Comparison of ENCODE assay signal across 8 cellular contexts in genomic region chr3:105869982-105870381, GRCh38. TPM values are rescaled to one million over a fixed set of nuclear protein-coding genes. Genes with fewer than 3 reads are reported as not detected.
A peak's percentile ranks its signal among the peaks of the same experiment; 100 is the strongest.
DNase-seq lines count a peak whose midpoint lies in the region; ATAC-seq and TF ChIP-seq lines count a peak whose summit lies in the region.

No MANE protein-coding gene starts in this region.

- CTCF ChIA-PET in GM10248 (lab: Yijun Ruan, JAX): interaction anchor here (1.3 to 1.8 kb wide), 2 partner anchors 10 to 12 kb away, joined by 5 to 6 read pairs; no protein-coding TSS in a partner anchor

- H3K27me3 ChIP-seq in right atrium auricular region: no peaks in the 10 kb centered on the region
- H3K27me3 ChIP-seq in body of pancreas: no peaks in the 10 kb centered on the region
- no peaks in the 10 kb centered on the region for H3K27me3 ChIP-seq in aorta (ENCODE audit: control insufficient read depth in 1 of 2, insufficient read depth in 2 of 2, low read length in 1 of 2)

- DNase-seq in right atrium auricular region (ENCODE audit: low spot score): no peak
- no peak for DNase-seq in cardiac septum (ENCODE audit: low spot score)
- DNase-seq in body of pancreas: no peak
- no peak for DNase-seq in mucosa of descending colon
- DNase-seq in aorta: no peak
- DNase-seq in AG20443 (ENCODE audit: low spot score): no peak
- DNase-seq in erythroblast (lab: John Stamatoyannopoulos, UW): no peak
- no peak for DNase-seq in GM10248 (ENCODE audit: extremely low spot score)

- intact Hi-C loops in cardiac septum (cut with DNase I): loop anchor here (2.0 to 5.0 kb wide), 6 partner anchors 37 to 183 kb away; no protein-coding TSS in a partner anchor
- intact Hi-C loops in body of pancreas (cut with DNase I): no loop called here
- intact Hi-C loops in mucosa of descending colon (cut with DNase I, micrococcal nuclease): loop anchor here in 1 of 2 donors (10.0 kb wide), 1 partner anchor 185 kb away; no protein-coding TSS in a partner anchor
- intact Hi-C loops in aorta (cut with DNase I): loop anchor here (2.0 to 10.0 kb wide), 3 partner anchors 37 to 255 kb away; no protein-coding TSS in a partner anchor

- TF ChIP-seq POLR2A in body of pancreas (IDR thresholded peaks at IDR 0.05) (no peak), erythroblast (IDR thresholded peaks at IDR 0.05; ENCODE audit: low read length) (no peak)

- POLR2A ChIA-PET in GM10248 (lab: Yijun Ruan, JAX): no interaction called here

- WGBS in body of pancreas, 2 donors: 11 to 21% methylated on average over 3 of the region's 3 CpGs
- 41 to 46% methylated on average over 3 of the region's 3 CpGs for WGBS in aorta, 2 donors

- H3K27ac ChIP-seq in right atrium auricular region: peak overlapping the region; percentile 98 to 100
- H3K27ac ChIP-seq in body of pancreas: peak overlapping the region; percentile 82 to 96 (median 92)
- H3K27ac ChIP-seq in aorta (ENCODE audit: low read depth in 1 of 2, low read length in 2 of 2): peak overlapping the region; percentile 46 to 63

- no peaks in the 10 kb centered on the region for H3K36me3 ChIP-seq in right atrium auricular region
- no peaks in the 10 kb centered on the region for H3K36me3 ChIP-seq in body of pancreas (replicated peaks in 1 of 2; ENCODE audit: insufficient read depth in 1 of 2, low read depth in 2 of 2)
- no peaks in the 10 kb centered on the region for H3K36me3 ChIP-seq in mucosa of descending colon (ENCODE audit: low read depth)
- H3K36me3 ChIP-seq in aorta (ENCODE audit: control insufficient read depth in 1 of 2, insufficient read depth in 2 of 2, low read length in 1 of 2): no peaks in the 10 kb centered on the region

- TF ChIP-seq CTCF in right atrium auricular region (IDR thresholded peaks at IDR 0.05) (no peak), body of pancreas (IDR thresholded peaks at IDR 0.05) (no peak), mucosa of descending colon (IDR thresholded peaks at IDR 0.05) (no peak), GM10248 (IDR thresholded peaks at IDR 0.05; ENCODE audit: control extremely low read depth, extremely low read depth, low read depth, missing control alignments) (no peak)

- H3K4me3 ChIP-seq in right atrium auricular region: peak overlapping the region; percentile 85 to 96
- peak overlapping the region in 1 of 2 donors; percentile 93 for H3K4me3 ChIP-seq in body of pancreas
- peak overlapping the region; percentile 97 for H3K4me3 ChIP-seq in mucosa of descending colon
- H3K4me3 ChIP-seq in aorta (ENCODE audit: low read length in 2 of 2): peak overlapping the region; percentile 44 to 94

- ATAC-seq in body of pancreas (no peak), mucosa of descending colon (no peak), aorta (ENCODE audit: low FRiP score) (no peak)

- no peaks in the 10 kb centered on the region for H3K9me3 ChIP-seq in right atrium auricular region
- H3K9me3 ChIP-seq in body of pancreas: no peaks in the 10 kb centered on the region
- H3K9me3 ChIP-seq in mucosa of descending colon: no peaks in the 10 kb centered on the region
- no peaks in the 10 kb centered on the region for H3K9me3 ChIP-seq in aorta (ENCODE audit: control insufficient read depth, low read length)

- H3K4me1 ChIP-seq in right atrium auricular region (peaks cover 0 to 30% of the 10 kb centered on the region in 2 donors), body of pancreas (peaks cover 31% of the 10 kb centered on the region), mucosa of descending colon (ENCODE audit: low read depth) (peaks cover 17% of the 10 kb centered on the region), aorta (ENCODE audit: control insufficient read depth in 1 of 2, insufficient read depth in 2 of 2, low read length in 2 of 2) (no peaks in the 10 kb centered on the region)

RNA-seq across cellular contexts. Expression of gene CBLB, which starts 1.2 kb away (rescaled TPM):
- 10 to 100 TPM; 24.6 to 27.3 TPM for total RNA-seq in right atrium auricular region
- total RNA-seq in cardiac septum: 38.6 TPM
- 10 to 100 TPM; 31.1 to 40.5 TPM for total RNA-seq in body of pancreas
- total RNA-seq in mucosa of descending colon: 10 to 100 TPM; 41.7 to 52.2 (median 51.0) TPM
- total RNA-seq in aorta: 100 to 1,000 TPM in 1 of 2 donors, 10 to 100 TPM in 1; 93.3 to 126 TPM
- 10 to 100 TPM in 1 of 2 donors, 1 to 10 TPM in 1; 3.3 to 15.0 TPM for polyA plus RNA-seq in aorta
